In genomic region chr17:63842173-63842539, GRCh38 we compare ENCODE assay signal across 8 cellular contexts. TPM values are rescaled to one million over a fixed set of nuclear protein-coding genes. Genes with fewer than 3 reads are reported as not detected.
DNase-seq lines count a peak whose midpoint lies in the region; ATAC-seq and TF ChIP-seq lines count a peak whose summit lies in the region.

No MANE protein-coding gene starts in this region.

- peak; percentile 18 for ATAC-seq in HG03095 (IDR thresholded peaks at IDR 0.05; ENCODE audit: unreplicated experiment)

- H3K27ac ChIP-seq in VCaP = peak overlapping the region; percentile 96

- peak overlapping the region; percentile 92 for H3K27ac Mint-ChIP-seq in glutamatergic neuron (ENCODE audit: unreplicated experiment)

- TF ChIP-seq CTCF in VCaP (conservative IDR thresholded peaks at IDR 0.05) = no peak
- TF ChIP-seq CTCF in glutamatergic neuron (IDR thresholded peaks at IDR 0.05; ENCODE audit: partially characterized antibody, unreplicated experiment) = no peak
- no peak for TF ChIP-seq CTCF in retinal pigment epithelial cell (conservative IDR thresholded peaks at IDR 0.05; ENCODE audit: low read depth, low read length)
- TF ChIP-seq CTCF in GM10266 (IDR thresholded peaks at IDR 0.05; ENCODE audit: control insufficient read depth, insufficient read depth, low read depth, missing control alignments) = no peak

- H3K4me3 Mint-ChIP-seq in glutamatergic neuron (ENCODE audit: unreplicated experiment) = peak overlapping the region; percentile 95

- peak overlapping the region; percentile 88 for H3K4me3 ChIP-seq in retinal pigment epithelial cell (ENCODE audit: low read length)

- no peaks in the 10 kb centered on the region for H3K36me3 Mint-ChIP-seq in glutamatergic neuron (ENCODE audit: unreplicated experiment)

- peaks cover 12% of the 10 kb centered on the region for H3K4me1 Mint-ChIP-seq in glutamatergic neuron (ENCODE audit: low read depth, unreplicated experiment)

- peaks cover 18% of the 10 kb centered on the region for H3K9me3 Mint-ChIP-seq in glutamatergic neuron (ENCODE audit: unreplicated experiment)

- DNase-seq in stimulated activated CD4-positive, alpha-beta T cell treated with anti-CD3 and anti-CD28 coated beads, Interleukin-12 subunit alpha, Interleukin-12 subunit beta, amount 100 ng/mL, for 4 hours = peak; percentile 44
- no peak for DNase-seq in stimulated activated CD4-positive, alpha-beta T cell treated with anti-CD3 and anti-CD28 coated beads, Interleukin-1b, Interleukin-23, amount 100 ng/mL, for 48 hours
- DNase-seq in glutamatergic neuron (peak; percentile 48), retinal pigment epithelial cell (ENCODE audit: low read depth) (no peak), DMS153 (lab: John Stamatoyannopoulos, UW) (no peak), GM10266 (ENCODE audit: extremely low spot score) (no peak)

- peaks cover 16% of the 10 kb centered on the region for H3K27me3 Mint-ChIP-seq in glutamatergic neuron (ENCODE audit: unreplicated experiment)

RNA-seq across cellular contexts. Expression of gene SMARCD2, which starts 0.3 kb away (rescaled TPM):
- 84.5 TPM for total RNA-seq in glutamatergic neuron (ENCODE audit: unreplicated experiment)

RNA-seq across cellular contexts. Expression of gene FTSJ3, which starts 14.7 kb away (rescaled TPM):
- total RNA-seq in glutamatergic neuron (ENCODE audit: unreplicated experiment) = 42.0 TPM

RNA-seq across cellular contexts. Expression of gene PSMC5, which starts 14.9 kb away (rescaled TPM):
- 133 TPM for total RNA-seq in glutamatergic neuron (ENCODE audit: unreplicated experiment)

RNA-seq across cellular contexts. Expression of gene CSH2, which starts 31.3 kb away (rescaled TPM):
- 0.56 TPM for total RNA-seq in glutamatergic neuron (ENCODE audit: unreplicated experiment)

RNA-seq across cellular contexts. Expression of gene GH2, which starts 39.6 kb away (rescaled TPM):
- not detected for total RNA-seq in glutamatergic neuron (ENCODE audit: unreplicated experiment)

Comparison
In these comparisons a context has a peak if more than half of its experiments do, and no peak if none do; other contexts are left out.
1. DNase-seq: peak in stimulated activated CD4-positive, alpha-beta T cell treated with anti-CD3 and anti-CD28 coated beads, Interleukin-12 subunit alpha, Interleukin-12 subunit beta, amount 100 ng/mL, for 4 hours (single experiment) and glutamatergic neuron (single experiment); none in stimulated activated CD4-positive, alpha-beta T cell treated with anti-CD3 and anti-CD28 coated beads, Interleukin-1b, Interleukin-23, amount 100 ng/mL, for 48 hours (single experiment), retinal pigment epithelial cell (single experiment), DMS153 (single experiment) and GM10266 (single experiment).